1 cellular context compared by ENCODE assay signal in genomic region chr6:14549319-14549770, GRCh38.
TF ChIP-seq lines count a peak whose summit lies in the region.

No MANE protein-coding gene starts in this region.

TF ChIP-seq in H1, 55 proteins besides CTCF, POLR2A, EP300 and RAD21 (continued from another document):
- TF ChIP-seq ATF2 (IDR thresholded peaks at IDR 0.05; ENCODE audit: low read length): no peak
- no peak for TF ChIP-seq CTBP2 (IDR thresholded peaks at IDR 0.05; ENCODE audit: borderline replicate concordance, insufficient read depth, insufficient read length, low read length)
- TF ChIP-seq E2F6 (IDR thresholded peaks at IDR 0.05): no peak
- no peak for TF ChIP-seq SP2 (IDR thresholded peaks at IDR 0.05; ENCODE audit: low read length)
